Comparison of ENCODE assay signal across 21 cellular contexts in the genomic region with DNA sequence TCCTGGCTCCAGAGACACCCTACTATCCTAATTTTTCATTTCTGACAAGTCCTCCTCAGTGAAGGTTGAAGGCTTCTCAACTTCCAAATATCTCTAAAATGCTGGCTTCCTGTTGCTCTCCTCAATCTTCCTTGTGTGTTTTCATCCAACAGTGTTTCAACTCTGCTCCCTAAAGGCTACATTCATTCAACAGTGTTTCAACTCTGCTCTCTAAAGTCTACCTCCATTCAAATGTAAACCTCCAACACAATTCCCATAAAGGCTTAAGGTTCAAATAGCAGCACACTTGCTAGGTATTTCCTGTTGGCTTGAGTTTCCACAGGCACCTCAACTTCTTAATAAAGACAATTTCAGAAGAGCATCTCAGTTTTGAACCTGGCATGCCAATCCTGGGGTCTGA.
DNase-seq lines count a peak whose midpoint lies in the region; ATAC-seq, FAIRE-seq and TF ChIP-seq lines count a peak whose summit lies in the region.
"Had no signal": no experiment of that assay in that cellular context is flagged by ENCODE, and none has a peak within 500 bp of the region (broad histone marks: within the 10 kb centered on the region; RNA-seq: fewer than 3 reads in every experiment).

No MANE protein-coding gene starts in this region.

- H4K8ac ChIP-seq in H1 (ENCODE audit: extremely low read depth, insufficient read depth, low read length) (no peak overlapping the region), mesendoderm (ENCODE audit: low read depth, low read length) (peak overlapping the region; percentile 0)

- H3K18ac ChIP-seq in H1 (ENCODE audit: extremely low read depth, low read length) = no peak overlapping the region; the same call in 1 of the 2 replicates
- peak overlapping the region; percentile 39 for H3K18ac ChIP-seq in mesendoderm (ENCODE audit: low read length)

- H3K27me3 ChIP-seq in GM23338 (ENCODE audit: insufficient read depth) = no peaks in the 10 kb centered on the region
- no peaks in the 10 kb centered on the region for H3K27me3 ChIP-seq in H1 (replicated peaks in 1 of 4; ENCODE audit: control insufficient read depth in 3 of 4, extremely low read depth in 1 of 4, insufficient read depth in 3 of 4, low read length in 3 of 4)
- no peaks in the 10 kb centered on the region for H3K27me3 ChIP-seq in mesendoderm (ENCODE audit: insufficient read depth, low read length, poor library complexity)
- H3K27me3 ChIP-seq: BLaER1 had no signal

- CTCF ChIA-PET in H1 (lab: Charles Lee; ENCODE audit: partially characterized antibody) = interaction anchor here (1.6 kb wide), 1 partner anchor 129 kb away, joined by 5 read pairs; no protein-coding TSS in a partner anchor

- H3K9me3 ChIP-seq in SK-N-MC (ENCODE audit: low read depth, low read length) = no peaks in the 10 kb centered on the region
- no peaks in the 10 kb centered on the region for H3K9me3 ChIP-seq in H1 (ENCODE audit: insufficient read depth in 2 of 2, low read depth in 1 of 2, low read length in 1 of 2)
- H3K9me3 ChIP-seq: BLaER1, Caco-2 had no signal

- peaks cover 12% of the 10 kb centered on the region for H3K4me1 Mint-ChIP-seq in GM23338
- H3K4me1 Mint-ChIP-seq: B cell; CD4-positive, CD25-positive, alpha-beta regulatory T cell had no signal

- H3K27ac Mint-ChIP-seq in GM23338 = no peak overlapping the region
- H3K27ac Mint-ChIP-seq: B cell; CD4-positive, CD25-positive, alpha-beta regulatory T cell; CD8-positive, alpha-beta T cell had no signal

- no peak overlapping the region for H3K4me3 Mint-ChIP-seq in GM23338
- H3K4me3 Mint-ChIP-seq: B cell; CD4-positive, CD25-positive, alpha-beta regulatory T cell; CD8-positive, alpha-beta T cell had no signal

- TF ChIP-seq RAD21 in H1 (IDR thresholded peaks at IDR 0.05 in 1 of 2, conservative IDR thresholded peaks at IDR 0.05 in 1 of 2; ENCODE audit: low read depth in 2 of 2, low read length in 2 of 2) = no peak

- no peak overlapping the region for H2BK5ac ChIP-seq in H1 (ENCODE audit: low read depth, low read length)
- H2BK5ac ChIP-seq in mesendoderm (ENCODE audit: low read length) = no peak overlapping the region

- H3K79me2 ChIP-seq in GM23338 (replicated peaks; ENCODE audit: insufficient read depth) (no peaks in the 10 kb centered on the region), H1 (ENCODE audit: control insufficient read depth in 1 of 2, insufficient read depth in 2 of 2, low read length in 2 of 2) (no peaks in the 10 kb centered on the region), mesendoderm (ENCODE audit: control insufficient read depth, insufficient read depth, low read length) (no peaks in the 10 kb centered on the region)

- H3K4me3 ChIP-seq in GM23338 (no peak overlapping the region), SK-N-MC (0 out of 2 replicates have a peak overlapping the region, but pooled peaks have one; percentile 23), H1 (ENCODE audit: extremely low read depth in 1 of 4, insufficient read depth in 2 of 4, low read depth in 3 of 4, low read length in 4 of 4) (no peak overlapping the region), mesendoderm (ENCODE audit: low read length) (no peak overlapping the region)
- H3K4me3 ChIP-seq: BLaER1 had no signal

- no peak for TF ChIP-seq CTCF in GM23338 (conservative IDR thresholded peaks at IDR 0.05; ENCODE audit: low read depth in 2 of 2)
- no peak for TF ChIP-seq CTCF in H1 (IDR thresholded peaks at IDR 0.05; ENCODE audit: control extremely low read depth in 1 of 3, insufficient read depth in 1 of 3, low read depth in 1 of 3, low read length in 3 of 3)

- peaks cover 4% of the 10 kb centered on the region; the same call in 1 of the 2 replicates for H3K9me2 ChIP-seq in GM23338 (ENCODE audit: insufficient read depth)

- POLR2A ChIA-PET in H1 (lab: Charles Lee; ENCODE audit: partially characterized antibody) = no interaction called here

- peaks cover 4% of the 10 kb centered on the region for H3K27me3 Mint-ChIP-seq in GM23338 (ENCODE audit: insufficient read depth, low read depth, poor library complexity)
- H3K27me3 Mint-ChIP-seq: B cell had no signal

- H3K56ac ChIP-seq in H1 (replicated peaks; ENCODE audit: insufficient read length, low read depth, low read length) (no peak overlapping the region), mesendoderm (ENCODE audit: low read length) (no peak overlapping the region)

- DNase-seq in GM23338 (ENCODE audit: low spot score) = peak; percentile 25
- no peak for DNase-seq in SK-N-MC (ENCODE audit: low read depth, low spot score)
- no peak for DNase-seq in H1 (ENCODE audit: low read depth in 1 of 2, low spot score in 2 of 2)
- no peak for DNase-seq in mesendoderm
- DNase-seq in SKM-1 (lab: John Stamatoyannopoulos, UW; ENCODE audit: unreplicated experiment) = no peak
- no peak for DNase-seq in NOMO-1 (lab: John Stamatoyannopoulos, UW; ENCODE audit: unreplicated experiment in 2 of 2)
- DNase-seq: Caco-2; CD4-positive, CD25-positive, alpha-beta regulatory T cell; CD8-positive, alpha-beta T cell; DMS153; DND-41; HCEC 1CT had no signal

- peak; percentile 13 for FAIRE-seq in H1 (lab: Jason Lieb, UNC)
- FAIRE-seq: A204.1, G401.6, GM19239 had no signal

- TF ChIP-seq EP300 in H1 (IDR thresholded peaks at IDR 0.05; ENCODE audit: borderline replicate concordance in 1 of 2, low read depth in 2 of 2, low read length in 2 of 2) = no peak

- H2BK12ac ChIP-seq in H1 (ENCODE audit: low read depth, low read length) = no peak overlapping the region

- H2BK15ac ChIP-seq in H1 (ENCODE audit: low read length) (no peak overlapping the region), mesendoderm (replicated peaks; ENCODE audit: low read depth) (no peak overlapping the region)

- H3K4me1 ChIP-seq in GM23338 (ENCODE audit: insufficient read depth) (peaks cover 11% of the 10 kb centered on the region; the same call in 1 of the 2 replicates), H1 (replicated peaks in 1 of 4; ENCODE audit: control insufficient read depth in 3 of 4, insufficient read depth in 4 of 4, low read length in 3 of 4) (peaks cover 0 to 3% (median 2%) of the 10 kb centered on the region in 4 experiments; a peak in 3 of 7 replicates), mesendoderm (ENCODE audit: control insufficient read depth, low read depth, low read length) (no peaks in the 10 kb centered on the region)
- H3K4me1 ChIP-seq: BLaER1, Caco-2 had no signal

- no peak for TF ChIP-seq POLR2A in H1 (IDR thresholded peaks at IDR 0.05; ENCODE audit: control extremely low read depth in 1 of 2, low read depth in 2 of 2, low read length in 2 of 2)

- no peaks in the 10 kb centered on the region for H3K9me3 Mint-ChIP-seq in GM23338
- H3K9me3 Mint-ChIP-seq: CD8-positive, alpha-beta T cell had no signal

- H3K36me3 ChIP-seq in GM23338 (ENCODE audit: insufficient read depth) = no peaks in the 10 kb centered on the region
- no peaks in the 10 kb centered on the region for H3K36me3 ChIP-seq in SK-N-MC (ENCODE audit: insufficient read depth, low read length)
- no peaks in the 10 kb centered on the region for H3K36me3 ChIP-seq in H1 (ENCODE audit: control insufficient read depth in 2 of 4, insufficient read depth in 4 of 4, low read length in 3 of 4)
- no peaks in the 10 kb centered on the region for H3K36me3 ChIP-seq in mesendoderm (ENCODE audit: control insufficient read depth, insufficient read depth, low read length)
- H3K36me3 ChIP-seq: BLaER1 had no signal

- H2AFZ ChIP-seq in GM23338 (no peak overlapping the region), H1 (ENCODE audit: low read length) (peak overlapping the region; percentile 2; the same call in 1 of the 2 replicates)

- H4K20me1 ChIP-seq in GM23338 (replicated peaks; ENCODE audit: insufficient read depth) (no peaks in the 10 kb centered on the region), H1 (replicated peaks in 1 of 2; ENCODE audit: control insufficient read depth in 1 of 2, insufficient read depth in 2 of 2, low read length in 2 of 2) (no peaks in the 10 kb centered on the region)
- H4K20me1 ChIP-seq: BLaER1 had no signal

- peak overlapping the region; percentile 31; the same call in 1 of the 2 replicates for H3K4me2 ChIP-seq in GM23338
- peak overlapping the region in 1 of 2 experiments; percentile 23; a peak in 1 of 4 replicates for H3K4me2 ChIP-seq in H1 (ENCODE audit: insufficient read depth in 1 of 2, low read depth in 2 of 2, low read length in 2 of 2)
- no peak overlapping the region for H3K4me2 ChIP-seq in mesendoderm (ENCODE audit: low read length)
- H3K4me2 ChIP-seq: BLaER1 had no signal

- no peak overlapping the region for H3K23ac ChIP-seq in H1 (ENCODE audit: insufficient read length)
- H3K23ac ChIP-seq in mesendoderm (ENCODE audit: low read length) = no peak overlapping the region

- no peaks in the 10 kb centered on the region for H3F3A ChIP-seq in GM23338 (replicated peaks; ENCODE audit: low read depth)

- H3K27ac ChIP-seq in GM23338 (ENCODE audit: low read depth) (no peak overlapping the region), SK-N-MC (no peak overlapping the region), H1 (ENCODE audit: low read depth, low read length) (no peak overlapping the region), mesendoderm (ENCODE audit: low read depth, low read length) (no peak overlapping the region)
- H3K27ac ChIP-seq: 22Rv1, BLaER1, C4-2B had no signal

- H3K14ac ChIP-seq in H1 (ENCODE audit: insufficient read length) = no peak overlapping the region

- H3K4ac ChIP-seq in H1 (replicated peaks; ENCODE audit: insufficient read length, low read depth, low read length) (no peak overlapping the region), mesendoderm (ENCODE audit: low read depth, low read length) (no peak overlapping the region)

- no peak overlapping the region for H4K5ac ChIP-seq in H1 (ENCODE audit: insufficient read length, low read depth, low read length)
- no peak overlapping the region for H4K5ac ChIP-seq in mesendoderm (ENCODE audit: low read length)

- H3K79me1 ChIP-seq in H1 (ENCODE audit: low read depth, low read length) (no peaks in the 10 kb centered on the region), mesendoderm (ENCODE audit: low read length) (no peaks in the 10 kb centered on the region)

- peak; percentile 63 for ATAC-seq in GM23338
- no peak for ATAC-seq in GM19328 (IDR thresholded peaks at IDR 0.05; ENCODE audit: unreplicated experiment)
- ATAC-seq in HG03025 (IDR thresholded peaks at IDR 0.05; ENCODE audit: low FRiP score, unreplicated experiment) = no peak
- ATAC-seq: CD8-positive, alpha-beta T cell had no signal

- H2BK120ac ChIP-seq in H1 (replicated peaks; ENCODE audit: low read depth, low read length) = no peak overlapping the region
- H2BK120ac ChIP-seq in mesendoderm (ENCODE audit: low read depth, low read length) = no peak overlapping the region

- H3K9ac ChIP-seq in SK-N-MC (ENCODE audit: insufficient read length) (no peak overlapping the region), H1 (replicated peaks in 1 of 4; ENCODE audit: extremely low read depth in 1 of 4, low read depth in 3 of 4, low read length in 3 of 4) (no peak overlapping the region), mesendoderm (ENCODE audit: low read length) (no peak overlapping the region)
- H3K9ac ChIP-seq: BLaER1 had no signal

- H3K36me3 Mint-ChIP-seq in GM23338 (ENCODE audit: low read depth) = no peaks in the 10 kb centered on the region
- H3K36me3 Mint-ChIP-seq: CD4-positive, CD25-positive, alpha-beta regulatory T cell; CD8-positive, alpha-beta T cell had no signal

- H4K91ac ChIP-seq in H1 (replicated peaks; ENCODE audit: insufficient read length, low read length) = no peak overlapping the region

- H2AK5ac ChIP-seq in H1 (ENCODE audit: low read depth, low read length) = no peak overlapping the region
- no peak overlapping the region for H2AK5ac ChIP-seq in mesendoderm (ENCODE audit: low read length)

- no peaks in the 10 kb centered on the region for H3K23me2 ChIP-seq in H1 (ENCODE audit: low read depth, low read length)

- H2BK20ac ChIP-seq in H1 (ENCODE audit: low read length) = no peak overlapping the region
